In genomic region chr4:175614880-175615279, GRCh38 we compare ENCODE assay signal across 23 cellular contexts.
DNase-seq lines count a peak whose midpoint lies in the region; ATAC-seq and TF ChIP-seq lines count a peak whose summit lies in the region.
"Had no signal": no experiment of that assay in that cellular context is flagged by ENCODE, and none has a peak within 500 bp of the region (broad histone marks: within the 10 kb centered on the region; RNA-seq: fewer than 3 reads in every experiment).

No MANE protein-coding gene starts in this region.

- TF ChIP-seq CTCF in Calu3 (IDR thresholded peaks at IDR 0.05; ENCODE audit: unreplicated experiment) (no peak), GM12865 (IDR thresholded peaks at IDR 0.05; ENCODE audit: insufficient read depth, low read depth, low read length, missing control alignments) (no peak), body of pancreas (IDR thresholded peaks at IDR 0.05) (no peak)

- H3K4me3 ChIP-seq in GM12865 (ENCODE audit: low read depth, low read length) (no peak overlapping the region), body of pancreas (no peak overlapping the region)
- H3K4me3 ChIP-seq: lung, sigmoid colon, tibial artery had no signal

- no peak overlapping the region for H3K4me3 Mint-ChIP-seq in Calu3 (ENCODE audit: low read depth, unreplicated experiment)
- H3K4me3 Mint-ChIP-seq in activated CD4-positive, alpha-beta memory T cell treated with anti-CD3 and anti-CD28 coated beads for 36 hours = no peak overlapping the region
- H3K4me3 Mint-ChIP-seq: activated CD4-positive, alpha-beta T cell treated with anti-CD3 and anti-CD28 coated beads, Interleukin-2, amount 10 ng/mL, durations not matched to agents 24 days and 14 days; HFFc6; neural crest cell had no signal

- no peaks in the 10 kb centered on the region for H3K4me1 ChIP-seq in body of pancreas
- H3K4me1 ChIP-seq: sigmoid colon, tibial artery had no signal

- H3K9me3 Mint-ChIP-seq in Calu3 (ENCODE audit: low read depth, unreplicated experiment) = peaks cover 2% of the 10 kb centered on the region
- no peaks in the 10 kb centered on the region for H3K9me3 Mint-ChIP-seq in activated CD4-positive, alpha-beta memory T cell treated with anti-CD3 and anti-CD28 coated beads for 36 hours
- H3K9me3 Mint-ChIP-seq: activated CD4-positive, alpha-beta T cell treated with anti-CD3 and anti-CD28 coated beads, Interleukin-2, amount 10 ng/mL, durations not matched to agents 24 days and 14 days; neural crest cell had no signal

- H3K36me3 Mint-ChIP-seq in Calu3 (ENCODE audit: insufficient read depth, unreplicated experiment) = no peaks in the 10 kb centered on the region
- no peaks in the 10 kb centered on the region for H3K36me3 Mint-ChIP-seq in activated CD4-positive, alpha-beta memory T cell treated with anti-CD3 and anti-CD28 coated beads for 36 hours

- no peaks in the 10 kb centered on the region for H3K27me3 Mint-ChIP-seq in Calu3 (ENCODE audit: unreplicated experiment)
- no peaks in the 10 kb centered on the region for H3K27me3 Mint-ChIP-seq in activated CD4-positive, alpha-beta memory T cell treated with anti-CD3 and anti-CD28 coated beads for 36 hours
- H3K27me3 Mint-ChIP-seq: activated CD4-positive, alpha-beta T cell treated with anti-CD3 and anti-CD28 coated beads, Interleukin-2, amount 10 ng/mL, durations not matched to agents 24 days and 14 days; progenitor cell of endocrine pancreas had no signal

- H3K27ac ChIP-seq in body of pancreas = no peak overlapping the region
- H3K27ac ChIP-seq: C4-2B, sigmoid colon, tibial artery, VCaP had no signal

- BruUV-seq in Calu3 (replicated peaks; lab: Mats Ljungman, UMichigan) = no TSS peak

- no peaks in the 10 kb centered on the region for H3K36me3 ChIP-seq in body of pancreas (replicated peaks in 1 of 2; ENCODE audit: insufficient read depth in 1 of 2, low read depth in 2 of 2)
- H3K36me3 ChIP-seq: sigmoid colon, tibial artery had no signal

- H3K9me3 ChIP-seq in body of pancreas = no peaks in the 10 kb centered on the region
- H3K9me3 ChIP-seq: sigmoid colon had no signal

- CTCF ChIA-PET in Calu3 (lab: Charles Lee) = no interaction called here
- CTCF ChIA-PET in activated CD4-positive, alpha-beta memory T cell treated with anti-CD3 and anti-CD28 coated beads for 36 hours (lab: Charles Lee) = no interaction called here

- ATAC-seq in body of pancreas = no peak
- no peak for ATAC-seq in HG02763 (IDR thresholded peaks at IDR 0.05; ENCODE audit: unreplicated experiment)
- ATAC-seq: SK-N-SH treated with all-trans-retinoic acid at 6 μM for 48 hours; stimulated activated naive CD8-positive, alpha-beta T cell treated with anti-CD3 and anti-CD28 coated beads, Interleukin-15, Interleukin-2, amounts not matched to agents 100 U/mL and 50 U/mL, for 24 hours had no signal

- H3K27me3 ChIP-seq in body of pancreas = no peaks in the 10 kb centered on the region
- H3K27me3 ChIP-seq: sigmoid colon, tibial artery had no signal

- peaks cover 10% of the 10 kb centered on the region for H3K4me1 Mint-ChIP-seq in Calu3 (ENCODE audit: low read depth, unreplicated experiment)
- no peaks in the 10 kb centered on the region for H3K4me1 Mint-ChIP-seq in activated CD4-positive, alpha-beta memory T cell treated with anti-CD3 and anti-CD28 coated beads for 36 hours (ENCODE audit: low read depth)
- H3K4me1 Mint-ChIP-seq: activated CD4-positive, alpha-beta T cell treated with anti-CD3 and anti-CD28 coated beads, Interleukin-2, amount 10 ng/mL, durations not matched to agents 24 days and 14 days; neural crest cell had no signal

- POLR2A ChIA-PET in activated CD4-positive, alpha-beta memory T cell treated with anti-CD3 and anti-CD28 coated beads for 36 hours (lab: Charles Lee) = no interaction called here

- intact Hi-C loops in Calu3 (cut with micrococcal nuclease; ENCODE audit: unreplicated experiment) (no loop called here), body of pancreas (cut with DNase I) (no loop called here)
- intact Hi-C loops in activated CD4-positive, alpha-beta memory T cell treated with anti-CD3 and anti-CD28 coated beads for 36 hours (cut with micrococcal nuclease) = no loop called here

- TF ChIP-seq POLR2A in body of pancreas (IDR thresholded peaks at IDR 0.05) = no peak

- H3K27ac Mint-ChIP-seq in Calu3 (ENCODE audit: unreplicated experiment) = no peak overlapping the region
- H3K27ac Mint-ChIP-seq in activated CD4-positive, alpha-beta memory T cell treated with anti-CD3 and anti-CD28 coated beads for 36 hours = no peak overlapping the region
- H3K27ac Mint-ChIP-seq: activated CD4-positive, alpha-beta T cell treated with anti-CD3 and anti-CD28 coated beads, Interleukin-2, amount 10 ng/mL, durations not matched to agents 24 days and 14 days; HFFc6; progenitor cell of endocrine pancreas had no signal

- peak; percentile 4 for DNase-seq in Calu3
- peak; percentile 1 for DNase-seq in GM12865 (ENCODE audit: low read depth)
- DNase-seq in NCI-H2227 treated with DMSO at 0.1 percent for 48 hours (lab: John Stamatoyannopoulos, UW) = peak; percentile 90
- DNase-seq in body of pancreas = peak; percentile 26 to 58 (median 43)
- DNase-seq in activated CD4-positive, alpha-beta memory T cell treated with anti-CD3 and anti-CD28 coated beads for 36 hours = no peak
- no peak for DNase-seq in NCI-H187 treated with DMSO at 0.1 percent for 48 hours (lab: John Stamatoyannopoulos, UW)
- no peak for DNase-seq in NCI-H1417 (lab: John Stamatoyannopoulos, UW)
- DNase-seq: activated CD4-positive, alpha-beta T cell treated with anti-CD3 and anti-CD28 coated beads, Interleukin-2, amount 10 ng/mL, durations not matched to agents 24 days and 14 days; glutamatergic neuron; HFFc6; IMR-90; NCI-H1436; NCI-H345; sigmoid colon; stimulated activated naive CD8-positive, alpha-beta T cell treated with anti-CD3 and anti-CD28 coated beads, Interleukin-15, Interleukin-2, amounts not matched to agents 100 U/mL and 50 U/mL, for 24 hours; tibial artery had no signal

- 50 to 54% methylated on average over 8 of the region's 8 CpGs for WGBS in body of pancreas, 2 donors

Comparison
In these comparisons a context has a peak if more than half of its experiments do, and no peak if none do; other contexts are left out.
1. DNase-seq: peak in Calu3 (single experiment), GM12865 (single experiment), NCI-H2227 treated with DMSO at 0.1 percent for 48 hours (single experiment) and body of pancreas (4 of 4); none in activated CD4-positive, alpha-beta memory T cell treated with anti-CD3 and anti-CD28 coated beads for 36 hours (single experiment), NCI-H187 treated with DMSO at 0.1 percent for 48 hours (single experiment) and NCI-H1417 (0 of 3).